Comparison of ENCODE assay signal across 8 cellular contexts in the genomic region with DNA sequence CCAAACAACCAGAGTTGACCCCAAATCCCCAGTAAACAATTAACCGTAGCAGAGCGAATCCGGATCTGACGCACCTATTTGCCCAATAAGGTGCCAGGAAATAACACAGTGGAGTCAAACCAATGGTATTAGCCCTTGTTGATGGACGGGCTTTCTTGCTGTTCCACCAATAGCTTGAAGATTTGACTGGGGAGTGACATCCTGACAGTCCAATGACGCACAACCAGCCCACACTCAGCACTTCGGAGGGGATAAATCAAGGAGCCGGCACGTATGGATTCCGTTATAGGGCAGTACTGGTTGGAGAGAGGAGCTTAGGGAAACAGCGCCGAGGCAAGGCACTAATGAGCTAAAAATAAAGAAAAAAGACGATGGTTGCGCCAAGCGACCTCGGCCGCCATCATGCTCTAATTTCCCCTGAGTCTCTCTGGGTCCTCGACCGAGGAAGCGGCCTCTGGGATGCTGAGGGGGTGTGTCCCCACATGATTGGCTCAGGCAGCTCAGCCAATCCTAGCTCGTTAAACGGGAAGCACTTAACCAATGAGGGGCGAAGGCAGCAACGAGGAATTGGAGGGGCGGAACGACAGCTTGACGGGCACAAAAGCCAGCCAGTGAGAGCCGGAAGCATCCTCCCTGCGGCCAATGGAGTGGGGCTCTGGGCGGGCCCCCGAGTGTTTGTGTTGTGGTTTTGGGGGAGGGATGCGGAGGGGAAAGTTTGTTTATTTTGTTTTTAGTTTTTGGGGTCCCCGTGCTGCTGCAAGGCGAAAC. TPM values are rescaled to one million over a fixed set of nuclear protein-coding genes. Genes with fewer than 3 reads are reported as not detected.
DNase-seq lines count a peak whose midpoint lies in the region; ATAC-seq and TF ChIP-seq lines count a peak whose summit lies in the region.

No MANE protein-coding gene starts in this region.

- H3K4me3 Mint-ChIP-seq in activated naive CD8-positive, alpha-beta T cell: peak overlapping the region; percentile 95

- no peaks in the 10 kb centered on the region for H3K36me3 Mint-ChIP-seq in activated naive CD8-positive, alpha-beta T cell

- WGBS in suprapubic skin: under 1% methylated on average over 34 of the region's 34 CpGs

- peak in 1 of 2 donors; percentile 79 for TF ChIP-seq POLR2A in suprapubic skin (IDR thresholded peaks at IDR 0.05)

- H3K27me3 ChIP-seq in suprapubic skin: no peaks in the 10 kb centered on the region

- ATAC-seq in HG02623 (IDR thresholded peaks at IDR 0.05; ENCODE audit: unreplicated experiment): peak; percentile 83
- peak; percentile 96 for ATAC-seq in SK-N-SH treated with all-trans-retinoic acid at 6 μM for 48 hours

- DNase-seq in GM10266 (ENCODE audit: extremely low spot score) (peak; percentile 99), NCI-H1092 treated with DMSO at 0.1 percent for 48 hours (lab: John Stamatoyannopoulos, UW) (peak; percentile 100), glomerular endothelial cell (ENCODE audit: extremely low read depth, low read depth, low spot score) (peak; percentile 99), nucleus accumbens (lab: John Stamatoyannopoulos, UW) (peak; percentile 88 to 99 (median 97)), suprapubic skin (ENCODE audit: low spot score in 2 of 2) (peak; percentile 99)

- peak overlapping the region; percentile 95 for H3K27ac ChIP-seq in suprapubic skin

- TF ChIP-seq EP300 in suprapubic skin (IDR thresholded peaks at IDR 0.05): no peak

- peak overlapping the region; percentile 99 for H3K27ac Mint-ChIP-seq in activated naive CD8-positive, alpha-beta T cell

- no peaks in the 10 kb centered on the region for H3K9me3 ChIP-seq in suprapubic skin

- peaks cover 31% of the 10 kb centered on the region for H3K4me1 Mint-ChIP-seq in activated naive CD8-positive, alpha-beta T cell (ENCODE audit: low read depth)

- no peaks in the 10 kb centered on the region for H3K9me3 Mint-ChIP-seq in activated naive CD8-positive, alpha-beta T cell (ENCODE audit: low read depth)

- TF ChIP-seq CTCF in GM10266 (IDR thresholded peaks at IDR 0.05; ENCODE audit: control insufficient read depth, insufficient read depth, low read depth, missing control alignments) (no peak), suprapubic skin (IDR thresholded peaks at IDR 0.05) (no peak)

- peaks cover 2% of the 10 kb centered on the region for H3K27me3 Mint-ChIP-seq in activated naive CD8-positive, alpha-beta T cell

- H3K36me3 ChIP-seq in suprapubic skin: no peaks in the 10 kb centered on the region

- H3K4me1 ChIP-seq in suprapubic skin: peaks cover 59% of the 10 kb centered on the region

- peak overlapping the region; percentile 84 for H3K4me3 ChIP-seq in suprapubic skin

TF ChIP-seq in SK-N-SH treated with all-trans-retinoic acid at 6 μM for 48 hours, 23 proteins besides CTCF, POLR2A, EP300 and RAD21:
- TF ChIP-seq ZFP30 (CRISPR knock-in tag; IDR thresholded peaks at IDR 0.05) (no peak), RARB (CRISPR knock-in tag; IDR thresholded peaks at IDR 0.05) (no peak), TCF4 (CRISPR knock-in tag; IDR thresholded peaks at IDR 0.05; ENCODE audit: borderline replicate concordance) (no peak), ARNTL (CRISPR knock-in tag; IDR thresholded peaks at IDR 0.05; ENCODE audit: borderline replicate concordance, low read depth) (no peak), TOX (CRISPR knock-in tag; IDR thresholded peaks at IDR 0.05; ENCODE audit: borderline replicate concordance) (no peak), GLIS3 (CRISPR knock-in tag; IDR thresholded peaks at IDR 0.05) (no peak), PATZ1 (CRISPR knock-in tag; IDR thresholded peaks at IDR 0.05; ENCODE audit: borderline replicate concordance) (no peak), ZNF8 (CRISPR knock-in tag; IDR thresholded peaks at IDR 0.05) (no peak), ISL1 (CRISPR knock-in tag; IDR thresholded peaks at IDR 0.05) (no peak), PPARA (CRISPR knock-in tag; IDR thresholded peaks at IDR 0.05; ENCODE audit: borderline replicate concordance) (no peak), ZNF565 (CRISPR knock-in tag; conservative IDR thresholded peaks at IDR 0.05; ENCODE audit: low read depth) (no peak), CSDC2 (CRISPR knock-in tag; IDR thresholded peaks at IDR 0.05) (no peak), ESRRG (CRISPR knock-in tag; IDR thresholded peaks at IDR 0.05) (no peak), SNAI2 (CRISPR knock-in tag; IDR thresholded peaks at IDR 0.05) (no peak), BACH2 (CRISPR knock-in tag; IDR thresholded peaks at IDR 0.05; ENCODE audit: borderline replicate concordance) (no peak)
- TF ChIP-seq, protein P1, sequence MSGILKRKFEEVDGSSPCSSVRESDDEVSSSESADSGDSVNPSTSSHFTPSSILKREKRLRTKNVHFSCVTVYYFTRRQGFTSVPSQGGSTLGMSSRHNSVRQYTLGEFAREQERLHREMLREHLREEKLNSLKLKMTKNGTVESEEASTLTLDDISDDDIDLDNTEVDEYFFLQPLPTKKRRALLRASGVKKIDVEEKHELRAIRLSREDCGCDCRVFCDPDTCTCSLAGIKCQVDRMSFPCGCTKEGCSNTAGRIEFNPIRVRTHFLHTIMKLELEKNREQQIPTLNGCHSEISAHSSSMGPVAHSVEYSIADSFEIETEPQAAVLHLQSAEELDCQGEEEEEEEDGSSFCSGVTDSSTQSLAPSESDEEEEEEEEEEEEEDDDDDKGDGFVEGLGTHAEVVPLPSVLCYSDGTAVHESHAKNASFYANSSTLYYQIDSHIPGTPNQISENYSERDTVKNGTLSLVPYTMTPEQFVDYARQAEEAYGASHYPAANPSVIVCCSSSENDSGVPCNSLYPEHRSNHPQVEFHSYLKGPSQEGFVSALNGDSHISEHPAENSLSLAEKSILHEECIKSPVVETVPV (CRISPR knock-in tag; IDR thresholded peaks at IDR 0.05): no peak

RNA-seq across cellular contexts. Expression of gene FAM83F, which starts 49.5 kb away (rescaled TPM):
- total RNA-seq in glomerular endothelial cell: 0.05 and 0.18 TPM in 2 replicates
- total RNA-seq in suprapubic skin: 10 to 100 TPM; 54.5 to 78.1 (median 69.3) TPM

Comparison
In these comparisons a context has a peak if more than half of its experiments do, and no peak if none do; other contexts are left out.
1. Peak in every context shown above with its lines: DNase-seq, ATAC-seq, H3K4me3 ChIP-seq and H3K27ac ChIP-seq.
2. RNA of gene FAM83F, which starts 49.5 kb away (total RNA-seq): 54.5 to 78.1 TPM in suprapubic skin; 0.05 to 0.18 TPM in glomerular endothelial cell; every median in the first group is over 10 times any median in the second.